In genomic region chr6:115720900-115721299, GRCh38 we compare ENCODE assay signal across 11 cellular contexts.
"Had no signal": no experiment of that assay in that cellular context is flagged by ENCODE, and none has a peak within 500 bp of the region (broad histone marks: within the 10 kb centered on the region; RNA-seq: fewer than 3 reads in every experiment).

No MANE protein-coding gene starts in this region.

- H3K36me3 ChIP-seq: HAP-1 had no signal

- DNase-seq: GM23248, GOT3, H7, H9, HCEC 1CT, HFFc6 had no signal

- FAIRE-seq: H1, H54 had no signal

- H3K4me2 ChIP-seq: GM23338 had no signal

- H3K4me3 ChIP-seq: GM23248, GM23338, HAP-1 had no signal

- H3K4me1 ChIP-seq: HAP-1 had no signal

- H2AFZ ChIP-seq: GM23248, GM23338 had no signal

- H3K9me3 ChIP-seq: HAP-1 had no signal

- ATAC-seq: GM23338, HCT116 had no signal

- H3K27ac ChIP-seq: GM23248 had no signal

- H3K9ac ChIP-seq: GM23248 had no signal
